In genomic region chr12:25052191-25053020, GRCh38 we compare ENCODE assay signal across 8 cellular contexts.
A peak's percentile ranks its signal among the peaks of the same experiment; 100 is the strongest.
DNase-seq lines count a peak whose midpoint lies in the region; ATAC-seq and TF ChIP-seq lines count a peak whose summit lies in the region.

No MANE protein-coding gene starts in this region.

- no peaks in the 10 kb centered on the region for H3K27me3 ChIP-seq in MG63

- DNase-seq in GM10248 (ENCODE audit: extremely low spot score) (peak; percentile 60), Kasumi-1 (lab: John Stamatoyannopoulos, UW) (peak; percentile 96), activated T-cell treated with anti-CD3 and anti-CD28 coated beads for 1 hour (ENCODE audit: low read depth) (peak; percentile 11), globus pallidus (ENCODE audit: low spot score) (peak; percentile 67), MG63 (no peak), NCI-H2081 treated with DMSO at 0.1 percent for 48 hours (lab: John Stamatoyannopoulos, UW) (no peak)
- peak; percentile 13 for DNase-seq in stimulated activated CD4-positive, alpha-beta T cell treated with anti-CD3 and anti-CD28 coated beads, Interleukin-4, amount 100 ng/mL, for 1 hour

- H3K4me3 ChIP-seq in MG63 = no peak overlapping the region

- peak; percentile 69 for ATAC-seq in GM21576 (IDR thresholded peaks at IDR 0.05; ENCODE audit: unreplicated experiment)

- CTCF ChIA-PET in GM10248 (lab: Yijun Ruan, JAX) = interaction anchor here (0.8 to 3.7 kb wide), 16 partner anchors 10 to 335 kb away, joined by 3 to 13 read pairs (median 4); no protein-coding TSS in a partner anchor

- H3K9me3 ChIP-seq in MG63 = peaks cover 2% of the 10 kb centered on the region

- no peak for TF ChIP-seq CTCF in GM10248 (IDR thresholded peaks at IDR 0.05; ENCODE audit: control extremely low read depth, extremely low read depth, low read depth, missing control alignments)

- no peaks in the 10 kb centered on the region for H3K36me3 ChIP-seq in MG63

- POLR2A ChIA-PET in GM10248 (lab: Yijun Ruan, JAX) = interaction anchor here (0.6 to 1.7 kb wide), 4 partner anchors 11 to 238 kb away, joined by 3 to 8 read pairs (median 4); no protein-coding TSS in a partner anchor

Comparison
In these comparisons a context has a peak if more than half of its experiments do, and no peak if none do; other contexts are left out.
1. DNase-seq: peak in GM10248 (single experiment), Kasumi-1 (2 of 2), activated T-cell treated with anti-CD3 and anti-CD28 coated beads for 1 hour (single experiment), globus pallidus (single experiment) and stimulated activated CD4-positive, alpha-beta T cell treated with anti-CD3 and anti-CD28 coated beads, Interleukin-4, amount 100 ng/mL, for 1 hour (single experiment); none in MG63 (single experiment) and NCI-H2081 treated with DMSO at 0.1 percent for 48 hours (single experiment).